Comparison of ENCODE assay signal across 9 cellular contexts in genomic region chrX:40132751-40133150, GRCh38. TPM values are rescaled to one million over a fixed set of nuclear protein-coding genes. Genes with fewer than 3 reads are reported as not detected.
DNase-seq lines count a peak whose midpoint lies in the region; ATAC-seq, FAIRE-seq and TF ChIP-seq lines count a peak whose summit lies in the region.
"Had no signal": no experiment of that assay in that cellular context is flagged by ENCODE, and none has a peak within 500 bp of the region (broad histone marks: within the 10 kb centered on the region; RNA-seq: fewer than 3 reads in every experiment).

No MANE protein-coding gene starts in this region.

- intact Hi-C loops in right lobe of liver (cut with DNase I) = no loop called here

- no peak for FAIRE-seq in urothelium cell line (lab: Jason Lieb, UNC)

- no peaks in the 10 kb centered on the region for H3K9me3 ChIP-seq in right lobe of liver

- peak overlapping the region in 2 of 3 donors; percentile 29 to 36 for H3K27ac ChIP-seq in right lobe of liver

- no peak for TF ChIP-seq CTCF in right lobe of liver (IDR thresholded peaks at IDR 0.05)

- no peaks in the 10 kb centered on the region for H3K4me1 ChIP-seq in right lobe of liver

- no peak overlapping the region for H3K4me3 ChIP-seq in right lobe of liver

- DNase-seq in LoVo (ENCODE audit: low spot score) (peak; percentile 42), dedifferentiated amniotic fluid mesenchymal stem cell (ENCODE audit: extremely low spot score) (peak; percentile 39), right lobe of liver (peak; percentile 69 to 80 (median 73)), urothelium cell line (ENCODE audit: low spot score) (peak; percentile 65), GDM1 (lab: John Stamatoyannopoulos, UW) (no peak)
- DNase-seq: activated CD8-positive, alpha-beta memory T cell treated with anti-CD3 and anti-CD28 coated beads, Interleukin-2, amount 10 ng/mL, durations not matched to agents 7 days and 5 days; Karpas-422 had no signal

- no peaks in the 10 kb centered on the region for H3K27me3 ChIP-seq in right lobe of liver

- peak; percentile 90 to 98 (median 93) for ATAC-seq in right lobe of liver
- no peak for ATAC-seq in HG02798 (IDR thresholded peaks at IDR 0.05; ENCODE audit: poor library complexity, unreplicated experiment)
- no peak for ATAC-seq in GM18498 (IDR thresholded peaks at IDR 0.05; ENCODE audit: unreplicated experiment)
- ATAC-seq: activated CD8-positive, alpha-beta memory T cell treated with anti-CD3 and anti-CD28 coated beads, Interleukin-2, amount 10 ng/mL, durations not matched to agents 7 days and 5 days had no signal

- WGBS in right lobe of liver (ENCODE audit: insufficient coverage, low coverage, low lambda C conversion rate, missing lambda C conversion rate) = 54% methylated on average over 7 of the region's 7 CpGs

- H3K36me3 ChIP-seq in right lobe of liver = no peaks in the 10 kb centered on the region

- TF ChIP-seq POLR2A in right lobe of liver (IDR thresholded peaks at IDR 0.05) = no peak

RNA-seq across cellular contexts. Expression of gene BCOR, which starts 35.0 kb away (rescaled TPM):
- 10 to 100 TPM in 4 of 6 experiments, 1 to 10 TPM in 2; 9.4 to 16.6 (median 12.0) TPM for total RNA-seq in right lobe of liver

Comparison
In these comparisons a context has a peak if more than half of its experiments do, and no peak if none do; other contexts are left out.
1. ATAC-seq: peak in right lobe of liver (4 of 4); none in HG02798 (single experiment) and GM18498 (single experiment).